ENCODE assay signal across 19 cellular contexts in genomic region chr11:8686325-8686724, GRCh38. TPM values are rescaled to one million over a fixed set of nuclear protein-coding genes. Genes with fewer than 3 reads are reported as not detected.
DNase-seq lines count a peak whose midpoint lies in the region; ATAC-seq, FAIRE-seq and TF ChIP-seq lines count a peak whose summit lies in the region.
"Had no signal": no experiment of that assay in that cellular context is flagged by ENCODE, and none has a peak within 500 bp of the region (broad histone marks: within the 10 kb centered on the region; RNA-seq: fewer than 3 reads in every experiment).

No MANE protein-coding gene starts in this region.

- no peaks in the 10 kb centered on the region for H3K27me3 ChIP-seq in GM12878 (replicated peaks in 1 of 2; ENCODE audit: control insufficient read depth in 2 of 2, insufficient read depth in 2 of 2, low read length in 1 of 2)
- H3K27me3 ChIP-seq in smooth muscle cell (ENCODE audit: low read depth): no peaks in the 10 kb centered on the region
- H3K27me3 ChIP-seq: SJCRH30, stomach had no signal

- no peak overlapping the region; the same call in 1 of the 2 replicates for H3K27ac ChIP-seq in GM12878 (ENCODE audit: control insufficient read depth, insufficient read depth)
- H3K27ac ChIP-seq in smooth muscle cell (ENCODE audit: low read depth): peak overlapping the region; percentile 88
- H3K27ac ChIP-seq: SJCRH30 had no signal

- no TSS peak for BruUV-seq in GM12878 (replicated peaks; lab: Mats Ljungman, UMichigan)

- intact Hi-C loops in activated CD8-positive, alpha-beta T cell treated with anti-CD3 and anti-CD28 coated beads for 36 hours (cut with micrococcal nuclease): loop anchor here (5.0 kb wide), 1 partner anchor 276 kb away; the partner anchor contains the start of gene TMEM9B
- intact Hi-C loops in GM12878 (cut with micrococcal nuclease; ENCODE audit: unreplicated experiment): loop anchor here (5.0 to 10.0 kb wide), 3 partner anchors 152 to 381 kb away; partner anchors contain the start of gene AKIP1

- FAIRE-seq in GM12878 (lab: Jason Lieb, UNC): no peak
- FAIRE-seq: A204.1 had no signal

- H3K79me2 ChIP-seq in GM12878 (ENCODE audit: control insufficient read depth, insufficient read depth, low read length) (peaks cover 68% of the 10 kb centered on the region), smooth muscle cell (ENCODE audit: low read depth) (peaks cover 25% of the 10 kb centered on the region)

- H3K4me1 Mint-ChIP-seq in activated CD8-positive, alpha-beta T cell treated with anti-CD3 and anti-CD28 coated beads for 36 hours (ENCODE audit: low read depth): peaks cover 49% of the 10 kb centered on the region
- peaks cover 67% of the 10 kb centered on the region for H3K4me1 Mint-ChIP-seq in activated CD8-positive, alpha-beta T cell treated with anti-CD3 and anti-CD28 coated beads, Interleukin-2, amount 10 ng/mL, durations not matched to agents 7 days and 5 days (ENCODE audit: low read depth)

- H3K4me3 ChIP-seq in NB4 (ENCODE audit: low read depth, low read length) (peak overlapping the region; percentile 98), GM12878 (peak overlapping the region; percentile 88; the same call in 1 of the 2 replicates), smooth muscle cell (no peak overlapping the region)
- H3K4me3 ChIP-seq: HAP-1, left ventricle myocardium inferior, SJCRH30 had no signal

- H3K9ac ChIP-seq in GM12878 (ENCODE audit: control insufficient read depth, insufficient read depth, low read length) (0 out of 2 replicates have a peak overlapping the region, but pooled peaks have one; percentile 10), smooth muscle cell (ENCODE audit: low read depth) (no peak overlapping the region)

- H3K9me3 Mint-ChIP-seq in activated CD8-positive, alpha-beta T cell treated with anti-CD3 and anti-CD28 coated beads for 36 hours: no peaks in the 10 kb centered on the region
- H3K9me3 Mint-ChIP-seq in activated CD8-positive, alpha-beta T cell treated with anti-CD3 and anti-CD28 coated beads, Interleukin-2, amount 10 ng/mL, durations not matched to agents 7 days and 5 days (ENCODE audit: insufficient read depth): no peaks in the 10 kb centered on the region
- H3K9me3 Mint-ChIP-seq: dendritic cell treated with granulocyte-macrophage colony-stimulating factor and Interleukin-4, amounts not matched to agents 40 ng/mL and 50 ng/mL, for 4 days; naive B cell had no signal

- H2AFZ ChIP-seq in GM12878 (ENCODE audit: control insufficient read depth, low read depth, low read length): no peak overlapping the region
- no peak overlapping the region for H2AFZ ChIP-seq in smooth muscle cell (ENCODE audit: low read depth)

- SMC1A ChIA-PET in GM12878 (lab: Charles Lee; ENCODE audit: uncharacterized antibody, unreplicated experiment): no interaction called here

- H3K4me3 Mint-ChIP-seq in activated CD8-positive, alpha-beta T cell treated with anti-CD3 and anti-CD28 coated beads for 36 hours: peak overlapping the region; percentile 93
- no peak overlapping the region for H3K4me3 Mint-ChIP-seq in activated CD8-positive, alpha-beta T cell treated with anti-CD3 and anti-CD28 coated beads, Interleukin-2, amount 10 ng/mL, durations not matched to agents 7 days and 5 days
- H3K4me3 Mint-ChIP-seq: dendritic cell treated with granulocyte-macrophage colony-stimulating factor and Interleukin-4, amounts not matched to agents 40 ng/mL and 50 ng/mL, for 4 days had no signal

- CTCF ChIA-PET in activated CD8-positive, alpha-beta T cell treated with anti-CD3 and anti-CD28 coated beads for 36 hours (lab: Charles Lee): no interaction called here
- CTCF ChIA-PET in activated CD8-positive, alpha-beta T cell treated with anti-CD3 and anti-CD28 coated beads, Interleukin-2, amount 10 ng/mL, durations not matched to agents 7 days and 5 days (lab: Charles Lee): interaction anchor here (1.1 kb wide), 1 partner anchor 273 kb away, joined by 3 read pairs; no protein-coding TSS in a partner anchor
- CTCF ChIA-PET in GM12878 (lab: Yijun Ruan, JAX): interaction anchor here (1.6 kb wide), 1 partner anchor 273 kb away, joined by 7 read pairs; no protein-coding TSS in a partner anchor

- no peak for TF ChIP-seq EP300 in GM12878 (IDR thresholded peaks at IDR 0.05; ENCODE audit: borderline replicate concordance in 1 of 2, control insufficient read depth in 1 of 2, low read depth in 2 of 2, low read length in 2 of 2)

- peaks cover 5% of the 10 kb centered on the region; the same call in 1 of the 2 replicates for H4K20me1 ChIP-seq in GM12878 (ENCODE audit: control insufficient read depth, insufficient read depth)
- peaks cover 46% of the 10 kb centered on the region for H4K20me1 ChIP-seq in smooth muscle cell (ENCODE audit: low read depth)

- no peak for DNase-seq in activated CD8-positive, alpha-beta T cell treated with anti-CD3 and anti-CD28 coated beads for 36 hours
- no peak for DNase-seq in activated CD8-positive, alpha-beta T cell treated with anti-CD3 and anti-CD28 coated beads, Interleukin-2, amount 10 ng/mL, durations not matched to agents 7 days and 5 days
- no peak for DNase-seq in NB4 (ENCODE audit: low read depth)
- no peak for DNase-seq in GM12878 (ENCODE audit: low read depth, low spot score)
- no peak for DNase-seq in smooth muscle cell (lab: John Stamatoyannopoulos, UW; ENCODE audit: unreplicated experiment)
- no peak for DNase-seq in GM13977 (ENCODE audit: low spot score)
- no peak for DNase-seq in SHP77 treated with DMSO at 0.1 percent for 48 hours (lab: John Stamatoyannopoulos, UW)
- DNase-seq: anterior cingulate cortex, hypothalamus, left ventricle myocardium inferior, naive B cell, NCI-H2029 treated with DMSO at 0.1 percent for 48 hours, NCI-H774, SJCRH30, stomach had no signal

- H3K9me3 ChIP-seq in GM12878 (replicated peaks; ENCODE audit: control insufficient read depth, insufficient read depth, low read length) (no peaks in the 10 kb centered on the region), smooth muscle cell (replicated peaks; ENCODE audit: low read depth) (no peaks in the 10 kb centered on the region)
- H3K9me3 ChIP-seq: HAP-1, left ventricle myocardium inferior, SJCRH30, stomach had no signal

- WGBS in GM12878 (ENCODE audit: insufficient coverage, insufficient replicate concordance, low lambda C conversion rate, missing lambda C conversion rate): 72% methylated on average over 7 of the region's 7 CpGs
- WGBS in smooth muscle cell (ENCODE audit: low lambda C conversion rate): 96% methylated on average over 7 of the region's 7 CpGs

- H3K4me2 ChIP-seq in GM12878 (ENCODE audit: control insufficient read depth, insufficient read depth): peak overlapping the region; percentile 52
- H3K4me2 ChIP-seq in smooth muscle cell: no peak overlapping the region

- in situ Hi-C loops in GM12878 (cut with MboI) (no loop called here), GM13977 (cut with MboI; ENCODE audit: low pct_unique_long_range_greater_than_20kb, low sequenced_read_pairs, unreplicated experiment) (no loop called here)

- H3K27ac Mint-ChIP-seq in activated CD8-positive, alpha-beta T cell treated with anti-CD3 and anti-CD28 coated beads for 36 hours: peak overlapping the region; percentile 97
- H3K27ac Mint-ChIP-seq in activated CD8-positive, alpha-beta T cell treated with anti-CD3 and anti-CD28 coated beads, Interleukin-2, amount 10 ng/mL, durations not matched to agents 7 days and 5 days: no peak overlapping the region
- H3K27ac Mint-ChIP-seq: dendritic cell treated with granulocyte-macrophage colony-stimulating factor and Interleukin-4, amounts not matched to agents 40 ng/mL and 50 ng/mL, for 4 days had no signal

- peaks cover 31% of the 10 kb centered on the region for H3K4me1 ChIP-seq in GM12878 (ENCODE audit: control insufficient read depth, insufficient read depth, low read length)
- H3K4me1 ChIP-seq in smooth muscle cell (ENCODE audit: low read depth): peaks cover 41% of the 10 kb centered on the region

- peaks cover 62% of the 10 kb centered on the region for H3F3A ChIP-seq in smooth muscle cell (ENCODE audit: low read depth)

- no peak for ATAC-seq in activated CD8-positive, alpha-beta T cell treated with anti-CD3 and anti-CD28 coated beads for 36 hours
- no peak for ATAC-seq in activated CD8-positive, alpha-beta T cell treated with anti-CD3 and anti-CD28 coated beads, Interleukin-2, amount 10 ng/mL, durations not matched to agents 7 days and 5 days
- ATAC-seq in GM12878: no peak
- ATAC-seq in HG03108 (IDR thresholded peaks at IDR 0.05; ENCODE audit: unreplicated experiment): no peak

- H3K36me3 ChIP-seq in GM12878 (ENCODE audit: control insufficient read depth in 2 of 2, insufficient read depth in 2 of 2, low read length in 1 of 2) (peaks cover 8 to 23% of the 10 kb centered on the region in 2 experiments), smooth muscle cell (ENCODE audit: low read depth) (no peaks in the 10 kb centered on the region)

- peaks cover 83% of the 10 kb centered on the region for H3K36me3 Mint-ChIP-seq in activated CD8-positive, alpha-beta T cell treated with anti-CD3 and anti-CD28 coated beads for 36 hours (ENCODE audit: low read depth)
- H3K36me3 Mint-ChIP-seq in activated CD8-positive, alpha-beta T cell treated with anti-CD3 and anti-CD28 coated beads, Interleukin-2, amount 10 ng/mL, durations not matched to agents 7 days and 5 days (ENCODE audit: low read depth): peaks cover 82% of the 10 kb centered on the region

- TF ChIP-seq CTCF in activated CD8-positive, alpha-beta T cell treated with anti-CD3 and anti-CD28 coated beads for 36 hours (IDR thresholded peaks at IDR 0.05): no peak
- TF ChIP-seq CTCF in NB4 (IDR thresholded peaks at IDR 0.05; ENCODE audit: low read depth, low read length) (no peak), GM12878 (IDR thresholded peaks at IDR 0.05 in 2 of 3, conservative IDR thresholded peaks at IDR 0.05 in 1 of 3; ENCODE audit: control insufficient read depth in 2 of 3, extremely low read depth in 1 of 3, insufficient read depth in 1 of 3, low read depth in 3 of 3, low read length in 3 of 3) (no peak), smooth muscle cell (IDR thresholded peaks at IDR 0.05; ENCODE audit: borderline replicate concordance, insufficient read depth, poor library complexity, severe bottlenecking) (no peak), GM13977 (IDR thresholded peaks at IDR 0.05; ENCODE audit: extremely low read depth, insufficient read depth, missing control alignments) (no peak)

- H3K27me3 Mint-ChIP-seq in activated CD8-positive, alpha-beta T cell treated with anti-CD3 and anti-CD28 coated beads for 36 hours: no peaks in the 10 kb centered on the region
- H3K27me3 Mint-ChIP-seq in activated CD8-positive, alpha-beta T cell treated with anti-CD3 and anti-CD28 coated beads, Interleukin-2, amount 10 ng/mL, durations not matched to agents 7 days and 5 days (ENCODE audit: low read depth): no peaks in the 10 kb centered on the region
- H3K27me3 Mint-ChIP-seq: dendritic cell treated with granulocyte-macrophage colony-stimulating factor and Interleukin-4, amounts not matched to agents 40 ng/mL and 50 ng/mL, for 4 days; naive B cell had no signal

- POLR2A ChIA-PET in activated CD8-positive, alpha-beta T cell treated with anti-CD3 and anti-CD28 coated beads for 36 hours (lab: Charles Lee): interaction anchor here (0.5 to 1.1 kb wide), 5 partner anchors 58 to 377 kb away, joined by 3 to 4 read pairs (median 3); partner anchors contain the start of gene TMEM9B
- POLR2A ChIA-PET in activated CD8-positive, alpha-beta T cell treated with anti-CD3 and anti-CD28 coated beads, Interleukin-2, amount 10 ng/mL, durations not matched to agents 7 days and 5 days (lab: Charles Lee): no interaction called here
- POLR2A ChIA-PET in GM12878 (lab: Charles Lee): no interaction called here

- RAD21 ChIA-PET in GM12878 (lab: Charles Lee; ENCODE audit: unreplicated experiment): interaction anchor here (1.5 kb wide), 1 partner anchor 273 kb away, joined by 7 read pairs; no protein-coding TSS in a partner anchor

- no peak for TF ChIP-seq RAD21 in GM12878 (IDR thresholded peaks at IDR 0.05; ENCODE audit: insufficient read depth, low read depth, low read length)

- TF ChIP-seq POLR2A in NB4 (IDR thresholded peaks at IDR 0.05; ENCODE audit: extremely low read depth, insufficient read length) (no peak), GM12878 (IDR thresholded peaks at IDR 0.05; ENCODE audit: low read depth, low read length) (no peak)

RNA-seq across cellular contexts. Expression of gene RPL27A, which starts 3.7 kb away (rescaled TPM):
- total RNA-seq in activated CD8-positive, alpha-beta T cell treated with anti-CD3 and anti-CD28 coated beads for 36 hours: 100 to 1,000 TPM; 959 to 987 TPM
- total RNA-seq in activated CD8-positive, alpha-beta T cell treated with anti-CD3 and anti-CD28 coated beads, Interleukin-2, amount 10 ng/mL, durations not matched to agents 7 days and 5 days: 100 to 1,000 TPM; 716 to 768 TPM
- total RNA-seq in GM12878 (2013; cell fraction: nucleolus; rRNA removed): 380 and 397 TPM in 2 replicates
- total RNA-seq in GM12878 (2014; rRNA removed) (1,902 and 2,006 TPM in 2 replicates), GM12878 (2014; rRNA removed; fragmentation: Illumina TruSeq; extraction: Trizol) (2,938 and 2,966 TPM in 2 replicates), GM12878 (2021) (1,300 and 1,372 TPM in 2 replicates), smooth muscle cell (731 and 1,140 TPM in 2 replicates)
- polyA plus RNA-seq in GM12878 (2011; ENCODE audit: low read depth): 99,782 TPM
- polyA plus RNA-seq in GM12878 (2011; rRNA removed) (1,334 and 1,354 TPM in 2 replicates), GM12878 (2014; fragmentation: Illumina TruSeq; extraction: Trizol) (2,568 and 4,776 TPM in 2 replicates), GM12878 (2014; fragmentation: Nextera tagmentation; extraction: Ambion mirVana) (1,000 to 10,000 TPM in 1 of 2 experiments, 100 to 1,000 TPM in 1; 978 to 2,052 TPM), GM12878 (2014; rRNA removed) (3,433 and 3,548 TPM in 2 replicates), GM12878 (2016; fragmentation: Nextera tagmentation; extraction: Ambion mirVana) (1,000 to 10,000 TPM; 1,900 to 1,912 TPM), smooth muscle cell (817 and 878 TPM in 2 replicates)
- polyA plus RNA-seq in GM12878 (2011; cell fraction: cytosol; rRNA removed): 1,227 and 1,765 TPM in 2 replicates
- polyA plus RNA-seq in GM12878 (2011; cell fraction: nucleus; rRNA removed): 371 and 419 TPM in 2 replicates
- polyA plus RNA-seq in GM12878 (2012): 2,495 and 3,740 TPM in 2 replicates
- 619 and 701 TPM in 2 replicates for polyA minus RNA-seq in GM12878 (2011; rRNA and poly(A)+ RNA removed)
- polyA minus RNA-seq in GM12878 (2011; cell fraction: cytosol; rRNA and poly(A)+ RNA removed): 306 and 309 TPM in 2 replicates
- polyA minus RNA-seq in GM12878 (2011; cell fraction: nucleus; rRNA and poly(A)+ RNA removed): 252 and 339 TPM in 2 replicates

RNA-seq across cellular contexts. Expression of gene TRIM66, which starts 3.9 kb away (rescaled TPM):
- 10 to 100 TPM; 24.7 to 28.4 TPM for total RNA-seq in activated CD8-positive, alpha-beta T cell treated with anti-CD3 and anti-CD28 coated beads for 36 hours
- 10 to 100 TPM; 28.1 to 28.2 TPM for total RNA-seq in activated CD8-positive, alpha-beta T cell treated with anti-CD3 and anti-CD28 coated beads, Interleukin-2, amount 10 ng/mL, durations not matched to agents 7 days and 5 days
- total RNA-seq in GM12878 (2013; cell fraction: nucleolus; rRNA removed): 127 and 135 TPM in 2 replicates
- total RNA-seq in GM12878 (2014; rRNA removed) (7.1 and 7.4 TPM in 2 replicates), GM12878 (2014; rRNA removed; fragmentation: Illumina TruSeq; extraction: Trizol) (7.8 and 8.4 TPM in 2 replicates), GM12878 (2021) (11.8 and 13.0 TPM in 2 replicates), smooth muscle cell (5.8 and 7.1 TPM in 2 replicates)
- 6.9 TPM for polyA plus RNA-seq in GM12878 (2011; ENCODE audit: low read depth)
- polyA plus RNA-seq in GM12878 (2011; rRNA removed) (14.0 and 18.2 TPM in 2 replicates), GM12878 (2014; fragmentation: Illumina TruSeq; extraction: Trizol) (14.5 and 19.0 TPM in 2 replicates), GM12878 (2014; fragmentation: Nextera tagmentation; extraction: Ambion mirVana) (1 to 10 TPM; 1.7 to 2.4 TPM), GM12878 (2014; rRNA removed) (12.7 and 14.0 TPM in 2 replicates), GM12878 (2016; fragmentation: Nextera tagmentation; extraction: Ambion mirVana) (1 to 10 TPM; 2.8 to 3.9 TPM), smooth muscle cell (0.24 and 0.93 TPM in 2 replicates)
- 7.1 and 9.6 TPM in 2 replicates for polyA plus RNA-seq in GM12878 (2011; cell fraction: cytosol; rRNA removed)
- polyA plus RNA-seq in GM12878 (2011; cell fraction: nucleus; rRNA removed): 62.8 and 75.2 TPM in 2 replicates
- polyA plus RNA-seq in GM12878 (2012): 9.5 and 11.0 TPM in 2 replicates
- 23.8 and 39.4 TPM in 2 replicates for polyA minus RNA-seq in GM12878 (2011; rRNA and poly(A)+ RNA removed)
- 2.7 TPM in 2 replicates for polyA minus RNA-seq in GM12878 (2011; cell fraction: cytosol; rRNA and poly(A)+ RNA removed)
- 37.7 and 45.6 TPM in 2 replicates for polyA minus RNA-seq in GM12878 (2011; cell fraction: nucleus; rRNA and poly(A)+ RNA removed)
